ENCODE assay signal across 1 cellular context in genomic region chr16:19417640-19418039, GRCh38.
TF ChIP-seq lines count a peak whose summit lies in the region.

Gene TMC5, plus strand, starts transcription at chr16:19417883. Its CDS starts 22,156 bp downstream, at chr16:19440039.

TF ChIP-seq in HCT116, 20 proteins besides CTCF, POLR2A, EP300 and RAD21 (continued from another document):
- no peak for TF ChIP-seq REST (IDR thresholded peaks at IDR 0.05; ENCODE audit: low read depth)
- peak; percentile 15; the same call in 1 of the 2 replicates for TF ChIP-seq SP1 (IDR thresholded peaks at IDR 0.05; ENCODE audit: low read depth)
- no peak for TF ChIP-seq ATF3 (IDR thresholded peaks at IDR 0.05)
- TF ChIP-seq EGR1 (IDR thresholded peaks at IDR 0.05; ENCODE audit: low read depth) = no peak
TF ChIP-seq in HCT116: peak in this region for 1.
